In the genomic region with DNA sequence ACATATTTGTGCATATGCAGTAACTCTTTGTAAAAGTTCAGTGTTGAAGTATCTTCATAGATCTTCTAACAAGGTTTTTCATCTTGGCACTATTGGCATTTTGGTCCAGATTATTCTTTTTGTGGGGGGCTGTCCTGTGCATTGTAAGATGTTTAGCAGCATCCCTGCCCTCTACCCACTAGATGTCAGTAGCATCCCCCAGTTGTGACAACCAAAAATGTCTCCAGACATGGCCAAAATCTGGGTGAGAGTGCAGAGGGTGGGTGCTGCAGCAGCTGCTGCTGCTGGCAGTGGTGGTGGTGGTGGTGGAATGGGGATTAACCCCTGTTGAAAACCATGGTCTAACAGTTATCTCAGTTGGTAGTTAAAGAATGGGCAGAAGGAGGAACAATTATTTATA, we compare ENCODE assay signal across 12 cellular contexts.
DNase-seq lines count a peak whose midpoint lies in the region; ATAC-seq, FAIRE-seq and TF ChIP-seq lines count a peak whose summit lies in the region.
"Had no signal": no experiment of that assay in that cellular context is flagged by ENCODE, and none has a peak within 500 bp of the region (broad histone marks: within the 10 kb centered on the region; RNA-seq: fewer than 3 reads in every experiment).

No MANE protein-coding gene starts in this region.

- no peak for FAIRE-seq in GM19239 (lab: Jason Lieb, UNC)

- POLR2A ChIA-PET in activated CD4-positive, alpha-beta T cell treated with anti-CD3 and anti-CD28 coated beads, Interleukin-2, amount 10 ng/mL, durations not matched to agents 7 days and 5 days (lab: Charles Lee), result no interaction called here

- H3K4me3 Mint-ChIP-seq in activated CD4-positive, alpha-beta T cell treated with anti-CD3 and anti-CD28 coated beads, Interleukin-2, amount 10 ng/mL, durations not matched to agents 7 days and 5 days, result no peak overlapping the region
- no peak overlapping the region for H3K4me3 Mint-ChIP-seq in stimulated activated effector memory CD8-positive, alpha-beta T cell treated with anti-CD3 and anti-CD28 coated beads, Interleukin-12 subunit alpha, Interleukin-12 subunit beta, amount 100 ng/mL, for 72 hours
- H3K4me3 Mint-ChIP-seq: activated naive CD8-positive, alpha-beta T cell treated with anti-CD3 and anti-CD28 coated beads for 36 hours; T-helper 2 cell treated with Interferon-gamma antibody and Interleukin-4, amounts not matched to agents 5 μg/mL and 100 μg/mL, for 36 hours had no signal

- no peak for TF ChIP-seq EP300 in Ishikawa (IDR thresholded peaks at IDR 0.05; ENCODE audit: borderline replicate concordance)

- ATAC-seq in stimulated activated effector memory CD8-positive, alpha-beta T cell treated with anti-CD3 and anti-CD28 coated beads, Interleukin-12 subunit alpha, Interleukin-12 subunit beta, amount 100 ng/mL, for 72 hours, result no peak

- H3K36me3 Mint-ChIP-seq in activated CD4-positive, alpha-beta T cell treated with anti-CD3 and anti-CD28 coated beads, Interleukin-2, amount 10 ng/mL, durations not matched to agents 7 days and 5 days (ENCODE audit: low read depth), result no peaks in the 10 kb centered on the region
- no peaks in the 10 kb centered on the region for H3K36me3 Mint-ChIP-seq in stimulated activated effector memory CD8-positive, alpha-beta T cell treated with anti-CD3 and anti-CD28 coated beads, Interleukin-12 subunit alpha, Interleukin-12 subunit beta, amount 100 ng/mL, for 72 hours
- H3K36me3 Mint-ChIP-seq: activated naive CD8-positive, alpha-beta T cell treated with anti-CD3 and anti-CD28 coated beads for 36 hours had no signal

- peak; percentile 50 for TF ChIP-seq CTCF in GM12864 (IDR thresholded peaks at IDR 0.05; ENCODE audit: low read depth, low read length, missing control alignments)

- no peak overlapping the region for H3K27ac Mint-ChIP-seq in activated CD4-positive, alpha-beta T cell treated with anti-CD3 and anti-CD28 coated beads, Interleukin-2, amount 10 ng/mL, durations not matched to agents 7 days and 5 days
- H3K27ac Mint-ChIP-seq in stimulated activated effector memory CD8-positive, alpha-beta T cell treated with anti-CD3 and anti-CD28 coated beads, Interleukin-12 subunit alpha, Interleukin-12 subunit beta, amount 100 ng/mL, for 72 hours, result no peak overlapping the region
- H3K27ac Mint-ChIP-seq: activated naive CD8-positive, alpha-beta T cell treated with anti-CD3 and anti-CD28 coated beads for 36 hours; T-helper 2 cell treated with Interferon-gamma antibody and Interleukin-4, amounts not matched to agents 5 μg/mL and 100 μg/mL, for 36 hours had no signal

- H3K4me1 Mint-ChIP-seq in activated CD4-positive, alpha-beta T cell treated with anti-CD3 and anti-CD28 coated beads, Interleukin-2, amount 10 ng/mL, durations not matched to agents 7 days and 5 days, result no peaks in the 10 kb centered on the region
- no peaks in the 10 kb centered on the region for H3K4me1 Mint-ChIP-seq in stimulated activated effector memory CD8-positive, alpha-beta T cell treated with anti-CD3 and anti-CD28 coated beads, Interleukin-12 subunit alpha, Interleukin-12 subunit beta, amount 100 ng/mL, for 72 hours
- H3K4me1 Mint-ChIP-seq: activated naive CD8-positive, alpha-beta T cell treated with anti-CD3 and anti-CD28 coated beads for 36 hours had no signal

- no peaks in the 10 kb centered on the region for H3K27me3 Mint-ChIP-seq in activated CD4-positive, alpha-beta T cell treated with anti-CD3 and anti-CD28 coated beads, Interleukin-2, amount 10 ng/mL, durations not matched to agents 7 days and 5 days

- no peak overlapping the region for H3K27ac ChIP-seq in substantia nigra (ENCODE audit: low read depth, low read length, poor library complexity, severe bottlenecking)

- H3K4me3 ChIP-seq in GM12864 (ENCODE audit: low read depth, low read length), result no peak overlapping the region
- H3K4me3 ChIP-seq: esophagus squamous epithelium had no signal

- CTCF ChIA-PET in activated CD4-positive, alpha-beta T cell treated with anti-CD3 and anti-CD28 coated beads, Interleukin-2, amount 10 ng/mL, durations not matched to agents 7 days and 5 days (lab: Charles Lee), result no interaction called here

- peak; percentile 51 for TF ChIP-seq RAD21 in Ishikawa (IDR thresholded peaks at IDR 0.05; ENCODE audit: low read depth)

- no peaks in the 10 kb centered on the region for H3K9me3 Mint-ChIP-seq in activated CD4-positive, alpha-beta T cell treated with anti-CD3 and anti-CD28 coated beads, Interleukin-2, amount 10 ng/mL, durations not matched to agents 7 days and 5 days
- no peaks in the 10 kb centered on the region for H3K9me3 Mint-ChIP-seq in stimulated activated effector memory CD8-positive, alpha-beta T cell treated with anti-CD3 and anti-CD28 coated beads, Interleukin-12 subunit alpha, Interleukin-12 subunit beta, amount 100 ng/mL, for 72 hours
- H3K9me3 Mint-ChIP-seq: activated naive CD8-positive, alpha-beta T cell treated with anti-CD3 and anti-CD28 coated beads for 36 hours; T-helper 2 cell treated with Interferon-gamma antibody and Interleukin-4, amounts not matched to agents 5 μg/mL and 100 μg/mL, for 36 hours had no signal

- DNase-seq in GM12864 (ENCODE audit: low read depth) (no peak), SHP77 treated with DMSO at 0.1 percent for 48 hours (lab: John Stamatoyannopoulos, UW) (peak; percentile 18), left kidney (ENCODE audit: low read depth, low spot score) (peak; percentile 48), substantia nigra (lab: John Stamatoyannopoulos, UW) (no peak), GM19239 (ENCODE audit: insufficient read length, low spot score) (no peak)
- DNase-seq in activated CD4-positive, alpha-beta T cell treated with anti-CD3 and anti-CD28 coated beads, Interleukin-2, amount 10 ng/mL, durations not matched to agents 7 days and 5 days, result no peak
- DNase-seq in stimulated activated effector memory CD8-positive, alpha-beta T cell treated with anti-CD3 and anti-CD28 coated beads, Interleukin-12 subunit alpha, Interleukin-12 subunit beta, amount 100 ng/mL, for 72 hours (ENCODE audit: low spot score in 2 of 2), result no peak
- DNase-seq: activated naive CD8-positive, alpha-beta T cell treated with anti-CD3 and anti-CD28 coated beads for 36 hours; esophagus squamous epithelium; stimulated activated CD4-positive, alpha-beta T cell treated with anti-CD3 and anti-CD28 coated beads, Interleukin-1b, Interleukin-23, amount 100 ng/mL, for 48 hours had no signal

TF ChIP-seq in Ishikawa, 13 proteins besides CTCF, POLR2A, EP300 and RAD21:
- TF ChIP-seq CREB1 (IDR thresholded peaks at IDR 0.05; ENCODE audit: low read depth) (no peak), NFIC (IDR thresholded peaks at IDR 0.05) (no peak), TAF1 (IDR thresholded peaks at IDR 0.05; ENCODE audit: low read depth) (no peak), TEAD4 (IDR thresholded peaks at IDR 0.05) (no peak), ZBTB7A (IDR thresholded peaks at IDR 0.05; ENCODE audit: low read depth) (no peak)
- TF ChIP-seq, protein P1, sequence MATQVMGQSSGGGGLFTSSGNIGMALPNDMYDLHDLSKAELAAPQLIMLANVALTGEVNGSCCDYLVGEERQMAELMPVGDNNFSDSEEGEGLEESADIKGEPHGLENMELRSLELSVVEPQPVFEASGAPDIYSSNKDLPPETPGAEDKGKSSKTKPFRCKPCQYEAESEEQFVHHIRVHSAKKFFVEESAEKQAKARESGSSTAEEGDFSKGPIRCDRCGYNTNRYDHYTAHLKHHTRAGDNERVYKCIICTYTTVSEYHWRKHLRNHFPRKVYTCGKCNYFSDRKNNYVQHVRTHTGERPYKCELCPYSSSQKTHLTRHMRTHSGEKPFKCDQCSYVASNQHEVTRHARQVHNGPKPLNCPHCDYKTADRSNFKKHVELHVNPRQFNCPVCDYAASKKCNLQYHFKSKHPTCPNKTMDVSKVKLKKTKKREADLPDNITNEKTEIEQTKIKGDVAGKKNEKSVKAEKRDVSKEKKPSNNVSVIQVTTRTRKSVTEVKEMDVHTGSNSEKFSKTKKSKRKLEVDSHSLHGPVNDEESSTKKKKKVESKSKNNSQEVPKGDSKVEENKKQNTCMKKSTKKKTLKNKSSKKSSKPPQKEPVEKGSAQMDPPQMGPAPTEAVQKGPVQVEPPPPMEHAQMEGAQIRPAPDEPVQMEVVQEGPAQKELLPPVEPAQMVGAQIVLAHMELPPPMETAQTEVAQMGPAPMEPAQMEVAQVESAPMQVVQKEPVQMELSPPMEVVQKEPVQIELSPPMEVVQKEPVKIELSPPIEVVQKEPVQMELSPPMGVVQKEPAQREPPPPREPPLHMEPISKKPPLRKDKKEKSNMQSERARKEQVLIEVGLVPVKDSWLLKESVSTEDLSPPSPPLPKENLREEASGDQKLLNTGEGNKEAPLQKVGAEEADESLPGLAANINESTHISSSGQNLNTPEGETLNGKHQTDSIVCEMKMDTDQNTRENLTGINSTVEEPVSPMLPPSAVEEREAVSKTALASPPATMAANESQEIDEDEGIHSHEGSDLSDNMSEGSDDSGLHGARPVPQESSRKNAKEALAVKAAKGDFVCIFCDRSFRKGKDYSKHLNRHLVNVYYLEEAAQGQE (IDR thresholded peaks at IDR 0.05; ENCODE audit: low read depth), result no peak
- TF ChIP-seq, protein P2, sequence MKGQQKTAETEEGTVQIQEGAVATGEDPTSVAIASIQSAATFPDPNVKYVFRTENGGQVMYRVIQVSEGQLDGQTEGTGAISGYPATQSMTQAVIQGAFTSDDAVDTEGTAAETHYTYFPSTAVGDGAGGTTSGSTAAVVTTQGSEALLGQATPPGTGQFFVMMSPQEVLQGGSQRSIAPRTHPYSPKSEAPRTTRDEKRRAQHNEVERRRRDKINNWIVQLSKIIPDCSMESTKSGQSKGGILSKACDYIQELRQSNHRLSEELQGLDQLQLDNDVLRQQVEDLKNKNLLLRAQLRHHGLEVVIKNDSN (IDR thresholded peaks at IDR 0.05), result no peak

Comparison
In these comparisons a context has a peak if more than half of its experiments do, and no peak if none do; other contexts are left out.
1. DNase-seq: peak in SHP77 treated with DMSO at 0.1 percent for 48 hours (single experiment) and left kidney (single experiment); none in GM12864 (single experiment), activated CD4-positive, alpha-beta T cell treated with anti-CD3 and anti-CD28 coated beads, Interleukin-2, amount 10 ng/mL, durations not matched to agents 7 days and 5 days (single experiment), substantia nigra (0 of 49), stimulated activated effector memory CD8-positive, alpha-beta T cell treated with anti-CD3 and anti-CD28 coated beads, Interleukin-12 subunit alpha, Interleukin-12 subunit beta, amount 100 ng/mL, for 72 hours (0 of 2) and GM19239 (single experiment).